Comparison of ENCODE assay signal across 20 cellular contexts in genomic region chr14:96261053-96261452, GRCh38. TPM values are rescaled to one million over a fixed set of nuclear protein-coding genes. Genes with fewer than 3 reads are reported as not detected.
DNase-seq lines count a peak whose midpoint lies in the region; ATAC-seq and TF ChIP-seq lines count a peak whose summit lies in the region.
"Had no signal": no experiment of that assay in that cellular context is flagged by ENCODE, and none has a peak within 500 bp of the region (broad histone marks: within the 10 kb centered on the region; RNA-seq: fewer than 3 reads in every experiment).

No MANE protein-coding gene starts in this region.

- H3K36me3 ChIP-seq in RWPE2 (ENCODE audit: low read depth) (no peaks in the 10 kb centered on the region), mesenchymal stem cell (ENCODE audit: control insufficient read depth in 1 of 2, insufficient read depth in 2 of 2, low read depth in 1 of 2, low read length in 2 of 2) (peaks cover 23 to 68% of the 10 kb centered on the region in 2 experiments)
- H3K36me3 ChIP-seq: left ventricle myocardium inferior, spleen had no signal

- H3K27ac ChIP-seq in RWPE2 (ENCODE audit: poor library complexity, severe bottlenecking) (no peak overlapping the region), mesenchymal stem cell (ENCODE audit: low read length, poor library complexity, severe bottlenecking) (no peak overlapping the region)
- H3K27ac ChIP-seq: left ventricle myocardium inferior, spleen, VCaP had no signal

- H3K9ac ChIP-seq in mesenchymal stem cell (ENCODE audit: low read length) = no peak overlapping the region

- H4K8ac ChIP-seq in mesenchymal stem cell (ENCODE audit: low read length) = no peak overlapping the region

- H3K27me3 ChIP-seq in RWPE2 (ENCODE audit: insufficient read depth, poor library complexity, severe bottlenecking) (no peaks in the 10 kb centered on the region), mesenchymal stem cell (ENCODE audit: control insufficient read depth in 1 of 2, insufficient read depth in 1 of 2, low read length in 2 of 2) (no peaks in the 10 kb centered on the region)

- H3K18ac ChIP-seq in mesenchymal stem cell (ENCODE audit: low read depth in 1 of 2, low read length in 2 of 2) = peak overlapping the region in 1 of 2 experiments; percentile 45

- H2BK120ac ChIP-seq in mesenchymal stem cell (ENCODE audit: low read depth, low read length) = no peak overlapping the region

- peak overlapping the region; percentile 40 to 78 for H3K4ac ChIP-seq in mesenchymal stem cell (ENCODE audit: low read depth in 1 of 2, low read length in 2 of 2)

- H2AK5ac ChIP-seq in mesenchymal stem cell (ENCODE audit: low read length, severe bottlenecking) = no peak overlapping the region

- H3K23ac ChIP-seq in mesenchymal stem cell (ENCODE audit: low read length in 2 of 2) = no peak overlapping the region

- H2BK5ac ChIP-seq in mesenchymal stem cell (ENCODE audit: low read depth, low read length, poor library complexity, severe bottlenecking) = no peak overlapping the region

- no peak overlapping the region for H2BK15ac ChIP-seq in mesenchymal stem cell (ENCODE audit: low read depth, poor library complexity, severe bottlenecking)

- no peak overlapping the region for H2AFZ ChIP-seq in mesenchymal stem cell (ENCODE audit: low read depth, low read length)
- H2AFZ ChIP-seq: GM23338 had no signal

- ATAC-seq in RWPE2 (ENCODE audit: low read depth) (no peak), HG02938 (IDR thresholded peaks at IDR 0.05; ENCODE audit: unreplicated experiment) (no peak)
- ATAC-seq: activated CD8-positive, alpha-beta T cell treated with anti-CD3 and anti-CD28 coated beads for 36 hours; GM23338 had no signal

- H2BK12ac ChIP-seq in mesenchymal stem cell (ENCODE audit: low read length in 2 of 2) = no peak overlapping the region

- 69% methylated on average over 2 of the region's 5 CpGs for WGBS in mesenchymal stem cell

- TF ChIP-seq CTCF in RWPE2 (IDR thresholded peaks at IDR 0.05; ENCODE audit: poor library complexity, severe bottlenecking) = no peak

- H4K91ac ChIP-seq in mesenchymal stem cell (ENCODE audit: low read length) = peak overlapping the region; percentile 73

- H3K79me1 ChIP-seq in mesenchymal stem cell (replicated peaks; ENCODE audit: low read length, poor library complexity, severe bottlenecking) = peaks cover 25% of the 10 kb centered on the region

- no peaks in the 10 kb centered on the region for H3K9me3 ChIP-seq in RWPE2 (ENCODE audit: severe bottlenecking)
- peaks cover 14% of the 10 kb centered on the region for H3K9me3 ChIP-seq in mesenchymal stem cell (ENCODE audit: control insufficient read depth, low read length)
- H3K9me3 ChIP-seq: spleen had no signal

- peak; percentile 37 for DNase-seq in COR-L47 (lab: John Stamatoyannopoulos, UW)
- peak; percentile 73 for DNase-seq in NCI-H1694 (lab: John Stamatoyannopoulos, UW)
- DNase-seq in RWPE2 (ENCODE audit: low spot score) = peak; percentile 16
- DNase-seq in mesenchymal stem cell = peak; percentile 47
- DNase-seq in activated CD4-positive, alpha-beta T cell treated with anti-CD3 and anti-CD28 coated beads for 48 hours = no peak
- DNase-seq in anterior cingulate cortex (lab: John Stamatoyannopoulos, UW) = no peak
- no peak for DNase-seq in GM19240 (ENCODE audit: insufficient read length, low spot score)
- DNase-seq: activated CD8-positive, alpha-beta T cell treated with anti-CD3 and anti-CD28 coated beads for 36 hours; activated naive CD4-positive, alpha-beta T cell treated with anti-CD3 and anti-CD28 coated beads, Interleukin-2, amount 10 ng/mL, durations not matched to agents 7 days and 5 days; activated T-cell treated with anti-CD3 and anti-CD28 coated beads, Interleukin-2, amount 50 U/mL, for 24 hours; aorta; KG1; left ventricle myocardium inferior; NCI-H1048; NCI-H2227 treated with DMSO at 0.1 percent for 48 hours; spleen; stimulated activated CD8-positive, alpha-beta memory T cell treated with anti-CD3 and anti-CD28 coated beads, Interleukin-4, amount 100 ng/mL, for 48 hours had no signal

- no peak overlapping the region for H3K14ac ChIP-seq in mesenchymal stem cell (ENCODE audit: low read length in 2 of 2)

- H3K4me1 ChIP-seq in RWPE2 (ENCODE audit: insufficient read depth, poor library complexity, severe bottlenecking) (peaks cover 8% of the 10 kb centered on the region), mesenchymal stem cell (ENCODE audit: control insufficient read depth, insufficient read depth, low read depth, low read length) (peaks cover 13% of the 10 kb centered on the region)
- H3K4me1 ChIP-seq: left ventricle myocardium inferior, spleen had no signal

- no peak overlapping the region for H3K4me3 ChIP-seq in RWPE2 (ENCODE audit: severe bottlenecking)
- no peak overlapping the region for H3K4me3 ChIP-seq in mesenchymal stem cell (ENCODE audit: insufficient read depth in 1 of 2, low read depth in 1 of 2, low read length in 2 of 2)
- H3K4me3 ChIP-seq: GM23338, left ventricle myocardium inferior, spleen had no signal

- no peak overlapping the region for H3K4me2 ChIP-seq in mesenchymal stem cell (ENCODE audit: low read length, poor library complexity, severe bottlenecking)
- H3K4me2 ChIP-seq: GM23338 had no signal

RNA-seq across cellular contexts. Expression of gene BDKRB1, which starts 5.0 kb away (rescaled TPM):
- 18.7 TPM for polyA plus RNA-seq in mesenchymal stem cell (2013, experiment 1 of 2)
- 18.7 TPM for polyA plus RNA-seq in mesenchymal stem cell (2013, experiment 2 of 2)
- polyA plus RNA-seq: GM23338 had no signal

RNA-seq across cellular contexts. Expression of gene BDKRB2, which starts 56.4 kb away (rescaled TPM):
- polyA plus RNA-seq in mesenchymal stem cell (2013, experiment 1 of 2) = 16.1 TPM
- polyA plus RNA-seq in mesenchymal stem cell (2013, experiment 2 of 2) = 16.1 TPM
- polyA plus RNA-seq: aorta had no signal

Comparison
In these comparisons a context has a peak if more than half of its experiments do, and no peak if none do; other contexts are left out.
1. DNase-seq: peak in COR-L47 (single experiment), NCI-H1694 (single experiment), RWPE2 (single experiment) and mesenchymal stem cell (single experiment); none in activated CD4-positive, alpha-beta T cell treated with anti-CD3 and anti-CD28 coated beads for 48 hours (single experiment), anterior cingulate cortex (0 of 58) and GM19240 (single experiment).